In genomic region chr15:68228971-68229385, GRCh38 we compare ENCODE assay signal across 8 cellular contexts. TPM values are rescaled to one million over a fixed set of nuclear protein-coding genes. Genes with fewer than 3 reads are reported as not detected.
DNase-seq lines count a peak whose midpoint lies in the region; ATAC-seq and TF ChIP-seq lines count a peak whose summit lies in the region.

No MANE protein-coding gene starts in this region.

- ATAC-seq in HG02588 (IDR thresholded peaks at IDR 0.05; ENCODE audit: unreplicated experiment) (peak; percentile 4), T-cell (replicated peaks in 1 of 4) (peak in 2 of 4 experiments; percentile 0)
- no peak for ATAC-seq in activated CD4-positive, CD25-positive, alpha-beta regulatory T cell treated with anti-CD3 and anti-CD28 coated beads, Interleukin-2, amount 50 U/mL, for 24 hours

- POLR2A ChIA-PET in T-cell (lab: Charles Lee), result interaction anchor here (0.5 to 0.6 kb wide), 3 partner anchors 388 to 1759 kb away, joined by 3 to 12 read pairs (median 6); no protein-coding TSS in a partner anchor

- H3K9me3 Mint-ChIP-seq in Calu3 (ENCODE audit: low read depth, unreplicated experiment), result no peaks in the 10 kb centered on the region
- H3K9me3 Mint-ChIP-seq in T-cell, result no peaks in the 10 kb centered on the region
- H3K9me3 Mint-ChIP-seq in glutamatergic neuron (ENCODE audit: unreplicated experiment), result peaks cover 6% of the 10 kb centered on the region

- no peak for TF ChIP-seq CTCF in Calu3 (IDR thresholded peaks at IDR 0.05; ENCODE audit: unreplicated experiment)
- no peak for TF ChIP-seq CTCF in glutamatergic neuron (IDR thresholded peaks at IDR 0.05; ENCODE audit: partially characterized antibody, unreplicated experiment)
- TF ChIP-seq CTCF in retinal pigment epithelial cell (conservative IDR thresholded peaks at IDR 0.05; ENCODE audit: low read depth, low read length), result no peak

- H3K27ac Mint-ChIP-seq in Calu3 (ENCODE audit: unreplicated experiment), result peak overlapping the region; percentile 65
- peak overlapping the region in 1 of 2 donors; percentile 46 for H3K27ac Mint-ChIP-seq in T-cell
- H3K27ac Mint-ChIP-seq in glutamatergic neuron (ENCODE audit: unreplicated experiment), result peak overlapping the region; percentile 5

- intact Hi-C loops in Calu3 (cut with micrococcal nuclease; ENCODE audit: unreplicated experiment), result no loop called here

- BruUV-seq in Calu3 (replicated peaks; lab: Mats Ljungman, UMichigan), result no TSS peak

- H3K36me3 Mint-ChIP-seq in Calu3 (ENCODE audit: insufficient read depth, unreplicated experiment), result peaks cover 34% of the 10 kb centered on the region
- no peaks in the 10 kb centered on the region for H3K36me3 Mint-ChIP-seq in T-cell
- H3K36me3 Mint-ChIP-seq in glutamatergic neuron (ENCODE audit: unreplicated experiment), result no peaks in the 10 kb centered on the region

- DNase-seq in Calu3, result no peak
- no peak for DNase-seq in T-cell
- DNase-seq in glutamatergic neuron, result no peak
- DNase-seq in retinal pigment epithelial cell (ENCODE audit: low read depth), result no peak
- DNase-seq in hippocampal formation (lab: John Stamatoyannopoulos, UW), result no peak
- no peak for DNase-seq in midbrain (lab: John Stamatoyannopoulos, UW)

- H3K27me3 Mint-ChIP-seq in Calu3 (ENCODE audit: unreplicated experiment) (peaks cover 10% of the 10 kb centered on the region), T-cell (peaks cover 4% of the 10 kb centered on the region in 2 donors), glutamatergic neuron (ENCODE audit: unreplicated experiment) (peaks cover 7% of the 10 kb centered on the region)

- CTCF ChIA-PET in Calu3 (lab: Charles Lee) (interaction anchor here (1.2 to 2.0 kb wide), 2 partner anchors 24 to 78 kb away, joined by 3 to 10 read pairs; no protein-coding TSS in a partner anchor), T-cell (lab: Charles Lee) (interaction anchor here in 1 of 2 donors (1.4 kb wide), 2 partner anchors 48 kb away, joined by 3 to 4 read pairs; partner anchors contain the start of gene FEM1B)

- H3K4me1 Mint-ChIP-seq in Calu3 (ENCODE audit: low read depth, unreplicated experiment) (peaks cover 29% of the 10 kb centered on the region), T-cell (peaks cover 29 to 40% (median 38%) of the 10 kb centered on the region in 3 donors), glutamatergic neuron (ENCODE audit: low read depth, unreplicated experiment) (peaks cover 14% of the 10 kb centered on the region)

- H3K4me3 ChIP-seq in retinal pigment epithelial cell (ENCODE audit: low read length), result peak overlapping the region; percentile 78

- H3K4me3 Mint-ChIP-seq in Calu3 (ENCODE audit: low read depth, unreplicated experiment) (peak overlapping the region; percentile 93), T-cell (peak overlapping the region; percentile 77 to 86 (median 79)), glutamatergic neuron (ENCODE audit: unreplicated experiment) (peak overlapping the region; percentile 84)

RNA-seq across cellular contexts. Expression of gene CLN6, which starts 0.6 kb away (rescaled TPM):
- total RNA-seq in Calu3 (2022) (81.6 and 85.7 TPM in 2 replicates), T-cell (10 to 100 TPM; 15.4 to 24.0 (median 17.9) TPM), glutamatergic neuron (ENCODE audit: unreplicated experiment) (26.1 TPM)

RNA-seq across cellular contexts. Expression of gene CALML4, which starts 23.8 kb away (rescaled TPM):
- total RNA-seq in Calu3 (2022), result 17.9 and 24.1 TPM in 2 replicates
- 1 to 10 TPM; 2.4 to 5.4 (median 3.3) TPM for total RNA-seq in T-cell
- 4.1 TPM for total RNA-seq in glutamatergic neuron (ENCODE audit: unreplicated experiment)

RNA-seq across cellular contexts. Expression of gene FEM1B, which starts 48.6 kb away (rescaled TPM):
- 41.4 and 53.3 TPM in 2 replicates for total RNA-seq in Calu3 (2022)
- total RNA-seq in T-cell, result 10 to 100 TPM; 36.9 to 75.8 (median 55.3) TPM
- 69.6 TPM for total RNA-seq in glutamatergic neuron (ENCODE audit: unreplicated experiment)
